24 cellular contexts compared by ENCODE assay signal in the genomic region with DNA sequence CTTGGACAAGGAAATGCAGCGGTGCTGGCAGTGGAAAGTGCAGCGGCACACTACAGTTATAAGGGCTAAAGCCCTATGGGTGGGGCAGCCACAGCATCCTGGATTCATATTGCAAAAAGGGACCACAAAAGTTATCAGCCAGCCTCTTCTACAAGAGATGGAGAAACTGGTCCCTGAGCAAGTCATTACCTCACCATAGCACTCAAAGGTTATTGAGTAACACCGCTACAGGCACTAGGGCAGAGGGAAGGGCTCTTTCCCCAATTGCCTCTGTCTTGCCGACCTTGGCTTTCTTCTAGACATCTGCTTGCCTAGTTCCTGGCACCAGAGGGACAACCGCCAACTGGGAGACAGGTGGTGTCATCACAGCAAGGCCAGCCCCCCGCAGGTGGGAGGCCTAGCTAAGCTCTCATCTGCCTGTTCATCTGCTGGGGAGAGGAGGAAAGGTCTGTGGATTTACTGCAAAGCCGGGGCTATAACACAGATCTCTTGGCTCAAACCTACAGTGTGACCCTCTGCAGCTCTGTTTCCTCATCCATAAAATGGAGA.
DNase-seq lines count a peak whose midpoint lies in the region; ATAC-seq lines count a peak whose summit lies in the region.
"Had no signal": no experiment of that assay in that cellular context is flagged by ENCODE, and none has a peak within 500 bp of the region (broad histone marks: within the 10 kb centered on the region; RNA-seq: fewer than 3 reads in every experiment).

No MANE protein-coding gene starts in this region.

- peaks cover 17% of the 10 kb centered on the region for H3K4me1 Mint-ChIP-seq in activated T-helper 1 cell treated with anti-CD3 and anti-CD28 coated beads, Interleukin-12 subunit alpha, Interleukin-12 subunit beta, Interleukin-2, Interleukin-4 antibody, amounts not matched to agents 30 ng/mL and 10 ng/mL and 1 ng/mL, durations not matched to agents 14 hours and 24 hours and 36 hours (ENCODE audit: low read depth)

- peak; percentile 79 for DNase-seq in DMS 273 (lab: John Stamatoyannopoulos, UW; ENCODE audit: unreplicated experiment)
- DNase-seq in NCI-H146 treated with DMSO at 0.1 percent for 48 hours (lab: John Stamatoyannopoulos, UW; ENCODE audit: unreplicated experiment): peak; percentile 24
- peak; percentile 73 for DNase-seq in NCI-H82 treated with DMSO at 0.1 percent for 48 hours (lab: John Stamatoyannopoulos, UW; ENCODE audit: unreplicated experiment)
- peak; percentile 3 for DNase-seq in cerebellum (ENCODE audit: low spot score)
- no peak for DNase-seq in activated T-helper 1 cell treated with anti-CD3 and anti-CD28 coated beads, Interleukin-12 subunit alpha, Interleukin-12 subunit beta, Interleukin-2, Interleukin-4 antibody, amounts not matched to agents 30 ng/mL and 10 ng/mL and 1 ng/mL, durations not matched to agents 14 hours and 24 hours and 36 hours (ENCODE audit: low spot score)
- no peak for DNase-seq in stimulated activated CD4-positive, alpha-beta T cell treated with anti-CD3 and anti-CD28 coated beads, Interleukin-4, amount 100 ng/mL, for 1 hour
- DNase-seq: activated naive CD4-positive, alpha-beta T cell treated with anti-CD3 and anti-CD28 coated beads for 36 hours; activated T-cell treated with anti-CD3 and anti-CD28 coated beads, Interleukin-2, amount 50 U/mL, for 1 hour; amygdala; cortex of kidney; DMS53; GF-D8; HCEC 1CT; kidney; MG63; sigmoid colon; stimulated activated CD4-positive, alpha-beta T cell treated with anti-CD3 and anti-CD28 coated beads, Interleukin-15, amount 100 ng/mL, for 24 hours; stimulated activated CD8-positive, alpha-beta memory T cell treated with anti-CD3 and anti-CD28 coated beads, Interleukin-4, amount 100 ng/mL, for 48 hours had no signal

- H3K36me3 Mint-ChIP-seq in activated T-helper 1 cell treated with anti-CD3 and anti-CD28 coated beads, Interleukin-12 subunit alpha, Interleukin-12 subunit beta, Interleukin-2, Interleukin-4 antibody, amounts not matched to agents 30 ng/mL and 10 ng/mL and 1 ng/mL, durations not matched to agents 14 hours and 24 hours and 36 hours (ENCODE audit: low read depth): no peaks in the 10 kb centered on the region
- H3K36me3 Mint-ChIP-seq: type B pancreatic cell had no signal

- H3K4me3 Mint-ChIP-seq in activated T-helper 1 cell treated with anti-CD3 and anti-CD28 coated beads, Interleukin-12 subunit alpha, Interleukin-12 subunit beta, Interleukin-2, Interleukin-4 antibody, amounts not matched to agents 30 ng/mL and 10 ng/mL and 1 ng/mL, durations not matched to agents 14 hours and 24 hours and 36 hours: no peak overlapping the region
- H3K4me3 Mint-ChIP-seq: activated naive CD4-positive, alpha-beta T cell treated with anti-CD3 and anti-CD28 coated beads for 36 hours; type B pancreatic cell had no signal

- ATAC-seq in GM18870 (IDR thresholded peaks at IDR 0.05; ENCODE audit: unreplicated experiment) (no peak), GM21515 (IDR thresholded peaks at IDR 0.05; ENCODE audit: unreplicated experiment) (no peak)
- ATAC-seq: gastroesophageal sphincter, Right ventricle myocardium inferior had no signal

- intact Hi-C loops in activated T-helper 1 cell treated with anti-CD3 and anti-CD28 coated beads, Interleukin-12 subunit alpha, Interleukin-12 subunit beta, Interleukin-2, Interleukin-4 antibody, amounts not matched to agents 30 ng/mL and 10 ng/mL and 1 ng/mL, durations not matched to agents 14 hours and 24 hours and 36 hours (cut with micrococcal nuclease): no loop called here

- no peaks in the 10 kb centered on the region for H3K9me3 Mint-ChIP-seq in activated T-helper 1 cell treated with anti-CD3 and anti-CD28 coated beads, Interleukin-12 subunit alpha, Interleukin-12 subunit beta, Interleukin-2, Interleukin-4 antibody, amounts not matched to agents 30 ng/mL and 10 ng/mL and 1 ng/mL, durations not matched to agents 14 hours and 24 hours and 36 hours
- H3K9me3 Mint-ChIP-seq: activated naive CD4-positive, alpha-beta T cell treated with anti-CD3 and anti-CD28 coated beads for 36 hours; type B pancreatic cell had no signal

- peaks cover 3% of the 10 kb centered on the region for H3K27me3 Mint-ChIP-seq in activated T-helper 1 cell treated with anti-CD3 and anti-CD28 coated beads, Interleukin-12 subunit alpha, Interleukin-12 subunit beta, Interleukin-2, Interleukin-4 antibody, amounts not matched to agents 30 ng/mL and 10 ng/mL and 1 ng/mL, durations not matched to agents 14 hours and 24 hours and 36 hours (ENCODE audit: insufficient read depth)
- H3K27me3 Mint-ChIP-seq: progenitor cell of endocrine pancreas, type B pancreatic cell had no signal

- no peak overlapping the region for H3K27ac Mint-ChIP-seq in activated T-helper 1 cell treated with anti-CD3 and anti-CD28 coated beads, Interleukin-12 subunit alpha, Interleukin-12 subunit beta, Interleukin-2, Interleukin-4 antibody, amounts not matched to agents 30 ng/mL and 10 ng/mL and 1 ng/mL, durations not matched to agents 14 hours and 24 hours and 36 hours
- H3K27ac Mint-ChIP-seq: activated naive CD4-positive, alpha-beta T cell treated with anti-CD3 and anti-CD28 coated beads for 36 hours; progenitor cell of endocrine pancreas; type B pancreatic cell had no signal

Comparison
In these comparisons a context has a peak if more than half of its experiments do, and no peak if none do; other contexts are left out.
1. DNase-seq: peak in DMS 273 (single experiment), NCI-H146 treated with DMSO at 0.1 percent for 48 hours (single experiment), NCI-H82 treated with DMSO at 0.1 percent for 48 hours (single experiment) and cerebellum (single experiment); none in activated T-helper 1 cell treated with anti-CD3 and anti-CD28 coated beads, Interleukin-12 subunit alpha, Interleukin-12 subunit beta, Interleukin-2, Interleukin-4 antibody, amounts not matched to agents 30 ng/mL and 10 ng/mL and 1 ng/mL, durations not matched to agents 14 hours and 24 hours and 36 hours (single experiment) and stimulated activated CD4-positive, alpha-beta T cell treated with anti-CD3 and anti-CD28 coated beads, Interleukin-4, amount 100 ng/mL, for 1 hour (single experiment).